ENCODE assay signal across 8 cellular contexts in genomic region chr15:73677146-73677607, GRCh38. TPM values are rescaled to one million over a fixed set of nuclear protein-coding genes. Genes with fewer than 3 reads are reported as not detected.
DNase-seq lines count a peak whose midpoint lies in the region; ATAC-seq and TF ChIP-seq lines count a peak whose summit lies in the region.

No MANE protein-coding gene starts in this region.

- H3K27me3 ChIP-seq in A673 (replicated peaks; ENCODE audit: insufficient read depth, low read depth, low read length, poor library complexity) (no peaks in the 10 kb centered on the region), parathyroid adenoma (ENCODE audit: control insufficient read depth, insufficient read depth, low read length) (no peaks in the 10 kb centered on the region)

- POLR2A ChIA-PET in A673 (lab: Charles Lee; ENCODE audit: low non-redundant PET), result no interaction called here

- no peak for ATAC-seq in HG03354 (IDR thresholded peaks at IDR 0.05; ENCODE audit: poor library complexity, severe bottlenecking, unreplicated experiment)

- intact Hi-C loops in A673 (cut with micrococcal nuclease; ENCODE audit: unreplicated experiment), result loop anchor here (1.0 kb wide), 1 partner anchor 23 kb away; no protein-coding TSS in a partner anchor

- no peak overlapping the region for H3K9ac ChIP-seq in parathyroid adenoma

- H3K27ac Mint-ChIP-seq in activated T-cell treated with anti-CD3 and anti-CD28 coated beads, Interleukin-2, amount 50 U/mL, for 24 hours, result no peak overlapping the region

- H3K27ac ChIP-seq in A673 (ENCODE audit: low read depth, low read length, poor library complexity, severe bottlenecking) (no peak overlapping the region), parathyroid adenoma (no peak overlapping the region)

- no peaks in the 10 kb centered on the region for H3K4me1 ChIP-seq in A673 (ENCODE audit: insufficient read depth, low read length, poor library complexity, severe bottlenecking)
- no peaks in the 10 kb centered on the region for H3K4me1 ChIP-seq in parathyroid adenoma

- H3K4me2 ChIP-seq in parathyroid adenoma (ENCODE audit: low read length), result no peak overlapping the region

- H3K27me3 Mint-ChIP-seq in activated T-cell treated with anti-CD3 and anti-CD28 coated beads, Interleukin-2, amount 50 U/mL, for 24 hours, result peaks cover 47% of the 10 kb centered on the region

- peaks cover 16% of the 10 kb centered on the region for H3K4me1 Mint-ChIP-seq in activated T-cell treated with anti-CD3 and anti-CD28 coated beads, Interleukin-2, amount 50 U/mL, for 24 hours (ENCODE audit: low read depth)

- H2AFZ ChIP-seq in parathyroid adenoma, result no peak overlapping the region

- peak; percentile 70 for DNase-seq in A673 (ENCODE audit: low spot score)
- DNase-seq in NCI-H526 treated with DMSO at 0.1 percent for 48 hours (lab: John Stamatoyannopoulos, UW), result peak; percentile 13
- peak; percentile 64 for DNase-seq in activated T-cell treated with anti-CD3 and anti-CD28 coated beads, Interleukin-2, amount 50 U/mL, for 24 hours
- peak; percentile 77 for DNase-seq in fibroblast of pulmonary artery (ENCODE audit: low read depth)
- DNase-seq in COLO829 (ENCODE audit: low spot score), result no peak

- H3K36me3 ChIP-seq in A673 (ENCODE audit: insufficient read depth, low read length, poor library complexity, severe bottlenecking) (no peaks in the 10 kb centered on the region), parathyroid adenoma (ENCODE audit: control insufficient read depth, insufficient read depth, low read length) (no peaks in the 10 kb centered on the region)

- no peak overlapping the region for H3K4me3 ChIP-seq in A673 (ENCODE audit: low read depth, low read length, poor library complexity, severe bottlenecking)
- H3K4me3 ChIP-seq in fibroblast of pulmonary artery (replicated peaks; ENCODE audit: low read depth, low read length), result no peak overlapping the region
- H3K4me3 ChIP-seq in parathyroid adenoma (ENCODE audit: low read depth, low read length), result no peak overlapping the region

- H3K9me3 ChIP-seq in A673 (ENCODE audit: low read depth, low read length, poor library complexity, severe bottlenecking), result no peaks in the 10 kb centered on the region
- no peaks in the 10 kb centered on the region for H3K9me3 ChIP-seq in parathyroid adenoma (ENCODE audit: control insufficient read depth, low read length)

- BruUV-seq in A673 (replicated peaks; lab: Mats Ljungman, UMichigan), result no TSS peak

- H3K79me2 ChIP-seq in parathyroid adenoma, result no peaks in the 10 kb centered on the region

- H3K36me3 Mint-ChIP-seq in activated T-cell treated with anti-CD3 and anti-CD28 coated beads, Interleukin-2, amount 50 U/mL, for 24 hours (ENCODE audit: low read depth), result no peaks in the 10 kb centered on the region

- H3K9me3 Mint-ChIP-seq in activated T-cell treated with anti-CD3 and anti-CD28 coated beads, Interleukin-2, amount 50 U/mL, for 24 hours, result no peaks in the 10 kb centered on the region

- CTCF ChIA-PET in A673 (lab: Charles Lee), result interaction anchor here (0.6 to 3.9 kb wide), 5 partner anchors 12 to 117 kb away, joined by 3 to 38 read pairs (median 8); no protein-coding TSS in a partner anchor

- no peak overlapping the region for H3K4me3 Mint-ChIP-seq in activated T-cell treated with anti-CD3 and anti-CD28 coated beads, Interleukin-2, amount 50 U/mL, for 24 hours

- TF ChIP-seq CTCF in A673 (conservative IDR thresholded peaks at IDR 0.05; ENCODE audit: low read depth, low read length) (peak; percentile 86), GM12873 (IDR thresholded peaks at IDR 0.05; ENCODE audit: insufficient read depth, low read depth, low read length, missing control alignments) (peak; percentile 87), fibroblast of pulmonary artery (IDR thresholded peaks at IDR 0.05; ENCODE audit: low read length, missing control alignments) (peak; percentile 94), parathyroid adenoma (IDR thresholded peaks at IDR 0.05) (peak; percentile 81)

RNA-seq across cellular contexts. Expression of gene CD276, which starts 7.0 kb away (rescaled TPM):
- total RNA-seq in A673 (2021), result 71.4 and 74.6 TPM in 2 replicates

RNA-seq across cellular contexts. Expression of gene NPTN, which starts 44.0 kb away (rescaled TPM):
- total RNA-seq in A673 (2021), result 96.1 and 101 TPM in 2 replicates
